ENCODE assay signal across 25 cellular contexts in the genomic region with DNA sequence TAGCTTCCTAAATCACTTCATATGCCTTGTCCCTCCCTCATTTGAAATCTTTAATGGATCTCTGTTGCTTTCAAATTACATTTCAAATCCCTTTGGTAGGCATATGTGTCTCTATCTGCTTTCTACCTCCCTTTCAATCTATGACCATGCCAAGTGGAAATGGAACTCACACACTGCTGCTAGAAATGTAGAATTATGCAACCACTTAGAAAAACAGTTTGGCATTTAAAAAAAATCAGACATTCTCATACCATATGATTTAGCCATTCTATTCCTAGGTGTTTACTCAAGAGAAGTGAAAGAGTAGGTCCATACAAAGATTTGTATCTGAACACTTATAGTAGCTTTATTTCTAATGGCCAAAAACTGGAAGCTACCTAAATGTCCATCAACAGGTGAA.
"Had no signal": no experiment of that assay in that cellular context is flagged by ENCODE, and none has a peak within 500 bp of the region (broad histone marks: within the 10 kb centered on the region; RNA-seq: fewer than 3 reads in every experiment).

No MANE protein-coding gene starts in this region.

- H3K36me3 Mint-ChIP-seq: memory B cell; mesothelial cell of epicardium; natural killer cell treated with Interleukin-12 subunit alpha and Interleukin-12 subunit beta and Interleukin-15 and Interleukin-18, amount 100 ng/mL, for 72 hours; stimulated activated effector memory CD8-positive, alpha-beta T cell treated with anti-CD3 and anti-CD28 coated beads, Interleukin-12 subunit alpha, Interleukin-12 subunit beta, amount 100 ng/mL, for 72 hours had no signal

- H3K79me2 ChIP-seq: hepatocyte had no signal

- H3K36me3 ChIP-seq: esophagus muscularis mucosa, gastrocnemius medialis, neutrophil, prostate gland, right atrium auricular region, stomach, tibial nerve, upper lobe of left lung had no signal

- H3K9me3 ChIP-seq: esophagus muscularis mucosa, gastrocnemius medialis, neutrophil, prostate gland, right atrium auricular region, stomach, tibial nerve, upper lobe of left lung had no signal

- H3K27me3 ChIP-seq: esophagus muscularis mucosa, gastrocnemius medialis, hepatocyte, neutrophil, right atrium auricular region, stomach, tibial nerve, upper lobe of left lung had no signal

- H3K4me1 ChIP-seq: gastrocnemius medialis, prostate gland, right atrium auricular region, upper lobe of left lung had no signal

- H3K27ac Mint-ChIP-seq: memory B cell; mesothelial cell of epicardium; naive B cell; natural killer cell treated with Interleukin-12 subunit alpha and Interleukin-12 subunit beta and Interleukin-15 and Interleukin-18, amount 100 ng/mL, for 72 hours; stimulated activated effector memory CD8-positive, alpha-beta T cell treated with anti-CD3 and anti-CD28 coated beads, Interleukin-12 subunit alpha, Interleukin-12 subunit beta, amount 100 ng/mL, for 72 hours had no signal

- H3K4me1 Mint-ChIP-seq: memory B cell; mesothelial cell of epicardium; naive B cell; neural crest cell; stimulated activated effector memory CD8-positive, alpha-beta T cell treated with anti-CD3 and anti-CD28 coated beads, Interleukin-12 subunit alpha, Interleukin-12 subunit beta, amount 100 ng/mL, for 72 hours had no signal

- H3K4me2 ChIP-seq: hepatocyte had no signal

- H3K4me3 ChIP-seq: coronary artery, esophagus muscularis mucosa, gastrocnemius medialis, hepatocyte, lung, mucosa of descending colon, prostate gland, right atrium auricular region, stomach, tibial nerve, upper lobe of left lung had no signal

- H3K27ac ChIP-seq: coronary artery, esophagus muscularis mucosa, gastrocnemius medialis, hepatocyte, neutrophil, prostate gland, right atrium auricular region, stomach, tibial nerve, upper lobe of left lung had no signal

- H2AFZ ChIP-seq: hepatocyte had no signal

- H3K4me3 Mint-ChIP-seq: memory B cell; mesothelial cell of epicardium; naive B cell; natural killer cell treated with Interleukin-12 subunit alpha and Interleukin-12 subunit beta and Interleukin-15 and Interleukin-18, amount 100 ng/mL, for 72 hours; neural crest cell; stimulated activated effector memory CD8-positive, alpha-beta T cell treated with anti-CD3 and anti-CD28 coated beads, Interleukin-12 subunit alpha, Interleukin-12 subunit beta, amount 100 ng/mL, for 72 hours had no signal

- DNase-seq: dermis blood vessel endothelial cell; effector memory CD4-positive, alpha-beta T cell; gastrocnemius medialis; head of caudate nucleus; kidney; mucosa of descending colon; naive B cell; stimulated activated CD4-positive, alpha-beta T cell treated with anti-CD3 and anti-CD28 coated beads, Interleukin-2, amount 100 ng/mL, for 24 hours; stimulated activated CD4-positive, alpha-beta T cell treated with anti-CD3 and anti-CD28 coated beads, Interleukin-4, amount 100 ng/mL, for 24 hours; stimulated activated naive CD4-positive, alpha-beta T cell treated with Interleukin-2 at 50 U/mL for 16 hours; stomach; upper lobe of left lung had no signal

- H3K27me3 Mint-ChIP-seq: memory B cell; naive B cell; natural killer cell treated with Interleukin-12 subunit alpha and Interleukin-12 subunit beta and Interleukin-15 and Interleukin-18, amount 100 ng/mL, for 72 hours had no signal
